Comparison of ENCODE assay signal across 8 cellular contexts in genomic region chr4:165255439-165255838, GRCh38. TPM values are rescaled to one million over a fixed set of nuclear protein-coding genes. Genes with fewer than 3 reads are reported as not detected.
A peak's percentile ranks its signal among the peaks of the same experiment; 100 is the strongest.
DNase-seq lines count a peak whose midpoint lies in the region; ATAC-seq, FAIRE-seq and TF ChIP-seq lines count a peak whose summit lies in the region.
"Not testable (repeated sequence)": the region's sequence is repeated elsewhere in the genome, so short reads cannot be mapped to it uniquely, and the experiment has no call there.

No MANE protein-coding gene starts in this region.

- FAIRE-seq in GM12892 (lab: Jason Lieb, UNC), result peak; percentile 99

- H3K9me3 Mint-ChIP-seq in memory B cell, result not testable (repeated sequence)

- not testable (repeated sequence) for H3K36me3 Mint-ChIP-seq in memory B cell

- not testable (repeated sequence) for TF ChIP-seq POLR2A in GM12892 (IDR thresholded peaks at IDR 0.05; ENCODE audit: low read depth, low read length)

- H3K27ac ChIP-seq in RWPE2 (ENCODE audit: poor library complexity, severe bottlenecking); effector memory CD4-positive, alpha-beta T cell (ENCODE audit: insufficient read depth, low read length, poor library complexity, severe bottlenecking): not testable (repeated sequence)

- H3K9me3 ChIP-seq in RWPE2 (ENCODE audit: severe bottlenecking); effector memory CD4-positive, alpha-beta T cell (ENCODE audit: control insufficient read depth, low read length): not testable (repeated sequence)

- peak overlapping the region; percentile 14 for H3K27ac Mint-ChIP-seq in memory B cell

- H3K4me1 Mint-ChIP-seq in memory B cell, result peaks cover 24% of the 10 kb centered on the region

- DNase-seq in GM12892 (ENCODE audit: insufficient read length) (peak; percentile 9), activated T-cell treated with anti-CD3 and anti-CD28 coated beads for 48 hours (ENCODE audit: low read depth) (peak; percentile 30), memory B cell (ENCODE audit: low spot score in 2 of 2) (peak; percentile 27 to 47)
- not testable (repeated sequence) for DNase-seq in RWPE2 (ENCODE audit: low spot score)
- DNase-seq in effector memory CD4-positive, alpha-beta T cell, result peak in 2 of 3 donors; percentile 0 to 11
- peak; percentile 12 for DNase-seq in stimulated activated naive CD4-positive, alpha-beta T cell treated with Interleukin-2 at 50 U/mL for 16 hours (lab: John Stamatoyannopoulos, UW)

- H3K27me3 ChIP-seq in RWPE2 (ENCODE audit: insufficient read depth, poor library complexity, severe bottlenecking); effector memory CD4-positive, alpha-beta T cell (replicated peaks; ENCODE audit: control insufficient read depth, insufficient read depth, low read length, poor library complexity, severe bottlenecking): not testable (repeated sequence)

- H3K4me3 Mint-ChIP-seq in memory B cell, result peak overlapping the region; percentile 14

- not testable (repeated sequence) for H3K4me3 ChIP-seq in RWPE2 (ENCODE audit: severe bottlenecking); effector memory CD4-positive, alpha-beta T cell (ENCODE audit: insufficient read depth, low read depth, low read length, poor library complexity, severe bottlenecking)

- ATAC-seq in GM21576 (IDR thresholded peaks at IDR 0.05; ENCODE audit: unreplicated experiment) (peak; percentile 97), HG03442 (IDR thresholded peaks at IDR 0.05; ENCODE audit: unreplicated experiment) (peak; percentile 98), RWPE2 (ENCODE audit: low read depth) (peak; percentile 92), memory B cell (ENCODE audit: low read depth) (peak; percentile 98)

- peaks cover 10% of the 10 kb centered on the region for H3K4me1 ChIP-seq in RWPE2 (ENCODE audit: insufficient read depth, poor library complexity, severe bottlenecking)
- H3K4me1 ChIP-seq in effector memory CD4-positive, alpha-beta T cell (ENCODE audit: control insufficient read depth, insufficient read depth, low read length, poor library complexity, severe bottlenecking), result not testable (repeated sequence)

- TF ChIP-seq CTCF in RWPE2 (IDR thresholded peaks at IDR 0.05; ENCODE audit: poor library complexity, severe bottlenecking), result not testable (repeated sequence)

- H3K27me3 Mint-ChIP-seq in memory B cell, result not testable (repeated sequence)

- H3K36me3 ChIP-seq in RWPE2 (ENCODE audit: low read depth); effector memory CD4-positive, alpha-beta T cell (ENCODE audit: control insufficient read depth, insufficient read depth, low read length): not testable (repeated sequence)

RNA-seq across cellular contexts. Expression of gene KLHL2, which starts 48.1 kb away (rescaled TPM):
- polyA plus RNA-seq in GM12892 (2012; ENCODE audit: missing spikeins), result 19.3 TPM
